In the genomic region with DNA sequence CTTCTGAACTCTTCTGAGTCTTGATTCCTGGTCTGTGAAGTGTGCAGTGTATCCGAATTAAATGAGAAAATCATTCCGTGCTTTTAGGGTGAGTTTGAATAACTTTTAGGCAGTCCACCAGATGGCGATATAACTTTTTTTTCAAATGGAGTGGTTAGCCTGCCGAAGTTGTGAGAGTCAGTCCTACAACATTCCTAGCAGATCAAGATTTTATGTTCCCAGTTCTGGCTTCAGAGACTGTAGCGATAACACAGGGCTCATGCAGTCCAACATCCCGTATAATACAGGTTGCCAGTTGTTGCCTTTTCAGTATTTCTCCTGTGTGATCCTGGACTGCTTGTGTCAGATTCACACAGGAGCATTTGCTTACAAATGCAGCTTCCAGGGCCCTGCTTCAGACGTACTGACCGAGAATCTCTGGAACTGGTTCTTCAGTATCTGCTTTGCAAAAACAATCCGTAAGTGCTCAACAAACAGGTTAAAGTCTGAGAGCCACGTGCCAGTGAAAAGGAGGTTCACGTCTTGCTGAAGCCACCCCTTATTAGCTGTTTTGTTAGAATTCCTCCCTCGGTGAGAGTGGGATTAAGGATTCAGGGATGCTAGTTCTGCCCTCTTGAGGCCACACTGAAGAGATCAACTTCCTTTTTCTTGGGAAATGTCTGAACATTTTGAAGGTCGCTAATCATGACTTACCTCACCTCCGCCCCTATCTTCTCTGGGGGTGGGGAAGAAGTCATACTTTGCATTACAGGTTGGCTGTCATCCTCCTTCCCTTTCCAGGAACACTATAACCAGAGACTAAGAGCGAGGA, we compare ENCODE assay signal across 8 cellular contexts. TPM values are rescaled to one million over a fixed set of nuclear protein-coding genes. Genes with fewer than 3 reads are reported as not detected.
A peak's percentile ranks its signal among the peaks of the same experiment; 100 is the strongest.
DNase-seq lines count a peak whose midpoint lies in the region; ATAC-seq and TF ChIP-seq lines count a peak whose summit lies in the region.

No MANE protein-coding gene starts in this region.

- no peak overlapping the region for H4K91ac ChIP-seq in trophoblast cell (ENCODE audit: low read depth, low read length)

- H3K14ac ChIP-seq in trophoblast cell (ENCODE audit: low read length): no peak overlapping the region

- TF ChIP-seq CTCF in lower leg skin (IDR thresholded peaks at IDR 0.05): no peak

- H2BK120ac ChIP-seq in trophoblast cell (ENCODE audit: insufficient read depth, low read length, poor library complexity): no peak overlapping the region

- no peak overlapping the region for H4K12ac ChIP-seq in trophoblast cell (ENCODE audit: low read depth, low read length)

- H3K27ac ChIP-seq in CD4-positive, alpha-beta memory T cell (ENCODE audit: low read depth, low read length): no peak overlapping the region
- peak overlapping the region; percentile 15 for H3K27ac ChIP-seq in trophoblast cell (ENCODE audit: low read depth, low read length)

- intact Hi-C loops in CD4-positive, alpha-beta memory T cell (cut with micrococcal nuclease): loop anchor here (1.0 to 5.0 kb wide), 5 partner anchors 46 to 363 kb away; no protein-coding TSS in a partner anchor
- intact Hi-C loops in left cardiac atrium (cut with DNase I) (loop anchor here in 1 of 2 donors (1.0 kb wide), 1 partner anchor 46 kb away; no protein-coding TSS in a partner anchor), lower leg skin (cut with DNase I; ENCODE audit: low total_unique reads) (no loop called here)

- no peaks in the 10 kb centered on the region for H3K79me2 ChIP-seq in trophoblast cell (ENCODE audit: control insufficient read depth, insufficient read depth, low read length, poor library complexity)

- peak overlapping the region; percentile 46 for H2AFZ ChIP-seq in trophoblast cell (ENCODE audit: insufficient read depth, low read length, poor library complexity)

- H3K4me1 Mint-ChIP-seq in CD4-positive, alpha-beta memory T cell: peaks cover 3 to 5% (median 5%) of the 10 kb centered on the region in 4 donors
- H3K4me1 Mint-ChIP-seq in activated naive CD8-positive, alpha-beta T cell treated with anti-CD3 and anti-CD28 coated beads, Interleukin-2, amount 10 ng/mL, durations not matched to agents 7 days and 5 days: peaks cover 10% of the 10 kb centered on the region

- H2BK12ac ChIP-seq in trophoblast cell (ENCODE audit: low read length): no peak overlapping the region

- POLR2A ChIA-PET in CD4-positive, alpha-beta memory T cell (lab: Charles Lee; ENCODE audit: partially characterized antibody): interaction anchor here (1.0 to 1.1 kb wide), 2 partner anchors 18 to 46 kb away, joined by 5 to 7 read pairs; a partner anchor contains a TSS
- POLR2A ChIA-PET in activated naive CD8-positive, alpha-beta T cell treated with anti-CD3 and anti-CD28 coated beads, Interleukin-2, amount 10 ng/mL, durations not matched to agents 7 days and 5 days (lab: Charles Lee): interaction anchor here (3.1 kb wide), 1 partner anchor 45 kb away, joined by 15 read pairs; a partner anchor contains a TSS

- no peaks in the 10 kb centered on the region for H3K79me1 ChIP-seq in trophoblast cell (ENCODE audit: low read length)

- H4K8ac ChIP-seq in trophoblast cell (ENCODE audit: low read depth, low read length): no peak overlapping the region

- H2BK5ac ChIP-seq in trophoblast cell (ENCODE audit: low read depth, low read length, poor library complexity): no peak overlapping the region

- H3K27me3 ChIP-seq in CD4-positive, alpha-beta memory T cell (ENCODE audit: insufficient read depth, low read length): no peaks in the 10 kb centered on the region
- no peaks in the 10 kb centered on the region for H3K27me3 ChIP-seq in trophoblast cell (ENCODE audit: insufficient read depth, low read length)

- H3K4ac ChIP-seq in trophoblast cell (ENCODE audit: low read depth, low read length): no peak overlapping the region

- WGBS in trophoblast cell (ENCODE audit: extremely low coverage, insufficient coverage, insufficient read length): no CpG with 5 or more reads among the region's 15 CpGs
- 5 to 9% methylated on average over 12 to 15 of the region's 15 CpGs for WGBS in lower leg skin, 2 donors

- peaks cover 8% of the 10 kb centered on the region for H3K4me1 ChIP-seq in CD4-positive, alpha-beta memory T cell (ENCODE audit: insufficient read depth, low read length)
- no peaks in the 10 kb centered on the region for H3K4me1 ChIP-seq in trophoblast cell (ENCODE audit: control insufficient read depth in 1 of 2, insufficient read depth in 2 of 2, low read length in 2 of 2)

- H3K9ac ChIP-seq in trophoblast cell (ENCODE audit: low read length): peak overlapping the region; percentile 75

- CTCF ChIA-PET in CD4-positive, alpha-beta memory T cell (lab: Charles Lee; ENCODE audit: partially characterized antibody): interaction anchor here (0.8 to 3.2 kb wide), 10 partner anchors 10 to 364 kb away, joined by 3 to 43 read pairs (median 4); a partner anchor contains a TSS

- no peak for TF ChIP-seq POLR2A in lower leg skin (IDR thresholded peaks at IDR 0.05)

- H3K18ac ChIP-seq in trophoblast cell (ENCODE audit: low read length): no peak overlapping the region

- H3K4me2 ChIP-seq in trophoblast cell (ENCODE audit: low read length): peak overlapping the region; percentile 95

- H3K4me3 ChIP-seq in CD4-positive, alpha-beta memory T cell (ENCODE audit: low read length in 2 of 2): no peak overlapping the region
- H3K4me3 ChIP-seq in trophoblast cell (ENCODE audit: low read depth, low read length): peak overlapping the region; percentile 63
- no peak overlapping the region for H3K4me3 ChIP-seq in lower leg skin (ENCODE audit: low read depth, poor library complexity, severe bottlenecking)

- H3K27ac Mint-ChIP-seq in CD4-positive, alpha-beta memory T cell: peak overlapping the region in 2 of 7 donors; percentile 37 to 55
- H3K27ac Mint-ChIP-seq in activated naive CD8-positive, alpha-beta T cell treated with anti-CD3 and anti-CD28 coated beads, Interleukin-2, amount 10 ng/mL, durations not matched to agents 7 days and 5 days: no peak overlapping the region

- ATAC-seq in GM18867 (IDR thresholded peaks at IDR 0.05; ENCODE audit: unreplicated experiment) (peak; percentile 62), left cardiac atrium (peak; percentile 71 to 93), HG03565 (IDR thresholded peaks at IDR 0.05; ENCODE audit: unreplicated experiment) (no peak)
- ATAC-seq in activated naive CD8-positive, alpha-beta T cell treated with anti-CD3 and anti-CD28 coated beads, Interleukin-2, amount 10 ng/mL, durations not matched to agents 7 days and 5 days (ENCODE audit: low read depth): peak; percentile 66

- peaks cover 0 to 3% (median 0%) of the 10 kb centered on the region in 8 donors for H3K9me3 Mint-ChIP-seq in CD4-positive, alpha-beta memory T cell
- H3K9me3 Mint-ChIP-seq in activated naive CD8-positive, alpha-beta T cell treated with anti-CD3 and anti-CD28 coated beads, Interleukin-2, amount 10 ng/mL, durations not matched to agents 7 days and 5 days: peaks cover 5% of the 10 kb centered on the region

- no peak overlapping the region for H2AK5ac ChIP-seq in trophoblast cell (ENCODE audit: low read length)

- H3K27me3 Mint-ChIP-seq in CD4-positive, alpha-beta memory T cell: peaks cover 3 to 6% of the 10 kb centered on the region in 2 donors
- H3K27me3 Mint-ChIP-seq in activated naive CD8-positive, alpha-beta T cell treated with anti-CD3 and anti-CD28 coated beads, Interleukin-2, amount 10 ng/mL, durations not matched to agents 7 days and 5 days: peaks cover 5% of the 10 kb centered on the region

- peak in 4 of 5 donors; percentile 42 to 50 (median 44) for DNase-seq in CD4-positive, alpha-beta memory T cell
- peak; percentile 28 for DNase-seq in NCI-H146 (lab: John Stamatoyannopoulos, UW)
- DNase-seq in activated naive CD8-positive, alpha-beta T cell treated with anti-CD3 and anti-CD28 coated beads, Interleukin-2, amount 10 ng/mL, durations not matched to agents 7 days and 5 days: no peak
- no peak for DNase-seq in left cardiac atrium
- DNase-seq in trophoblast cell: peak; percentile 68 to 92
- no peak for DNase-seq in lower leg skin (ENCODE audit: low spot score in 2 of 2)

- H3K36me3 ChIP-seq in CD4-positive, alpha-beta memory T cell (ENCODE audit: insufficient read depth, low read length): no peaks in the 10 kb centered on the region
- no peaks in the 10 kb centered on the region for H3K36me3 ChIP-seq in trophoblast cell (ENCODE audit: control insufficient read depth in 1 of 2, insufficient read depth in 2 of 2, low read length in 2 of 2)

- no peaks in the 10 kb centered on the region for H3K9me3 ChIP-seq in CD4-positive, alpha-beta memory T cell (ENCODE audit: control insufficient read depth in 1 of 2, low read length in 2 of 2)
- no peaks in the 10 kb centered on the region for H3K9me3 ChIP-seq in trophoblast cell (ENCODE audit: insufficient read depth, low read depth, low read length)

- H3K4me3 Mint-ChIP-seq in CD4-positive, alpha-beta memory T cell: no peak overlapping the region
- H3K4me3 Mint-ChIP-seq in activated naive CD8-positive, alpha-beta T cell treated with anti-CD3 and anti-CD28 coated beads, Interleukin-2, amount 10 ng/mL, durations not matched to agents 7 days and 5 days: no peak overlapping the region

- peaks cover 6 to 9% of the 10 kb centered on the region in 2 donors for H3K36me3 Mint-ChIP-seq in CD4-positive, alpha-beta memory T cell
- H3K36me3 Mint-ChIP-seq in activated naive CD8-positive, alpha-beta T cell treated with anti-CD3 and anti-CD28 coated beads, Interleukin-2, amount 10 ng/mL, durations not matched to agents 7 days and 5 days: peaks cover 15% of the 10 kb centered on the region

- no peak overlapping the region for H3K23ac ChIP-seq in trophoblast cell (ENCODE audit: low read length)

RNA-seq across cellular contexts. Expression of a gene that starts 22.8 kb away (rescaled TPM):
- 1 to 10 TPM; 7.9 to 8.0 TPM for total RNA-seq in CD4-positive, alpha-beta memory T cell
- polyA plus RNA-seq in CD4-positive, alpha-beta memory T cell: 10 to 100 TPM; 19.3 to 19.7 TPM
- total RNA-seq in activated naive CD8-positive, alpha-beta T cell treated with anti-CD3 and anti-CD28 coated beads, Interleukin-2, amount 10 ng/mL, durations not matched to agents 7 days and 5 days: 10 to 100 TPM; 15.7 to 16.8 TPM
- total RNA-seq in left cardiac atrium: 10 to 100 TPM; 27.9 to 37.8 TPM
- polyA plus RNA-seq in trophoblast cell (2013): 2.8 and 3.3 TPM in 2 replicates
- 10 to 100 TPM in 2 of 4 donors, 1 to 10 TPM in 2; 6.2 to 17.6 (median 9.2) TPM for total RNA-seq in lower leg skin

RNA-seq across cellular contexts. Expression of a gene that starts 42.5 kb away (rescaled TPM):
- 10 to 100 TPM; 45.5 to 46.0 TPM for total RNA-seq in CD4-positive, alpha-beta memory T cell
- 1 to 10 TPM; 8.8 to 9.0 TPM for polyA plus RNA-seq in CD4-positive, alpha-beta memory T cell
- 10 to 100 TPM; 43.2 to 43.3 TPM for total RNA-seq in activated naive CD8-positive, alpha-beta T cell treated with anti-CD3 and anti-CD28 coated beads, Interleukin-2, amount 10 ng/mL, durations not matched to agents 7 days and 5 days
- total RNA-seq in left cardiac atrium: 10 to 100 TPM; 37.8 to 48.1 TPM
- polyA plus RNA-seq in trophoblast cell (2013): 28.3 and 28.9 TPM in 2 replicates
- 10 to 100 TPM; 50.1 to 73.1 (median 57.5) TPM for total RNA-seq in lower leg skin

RNA-seq across cellular contexts. Expression of a gene that starts 45.0 kb away (rescaled TPM):
- 1 to 10 TPM; 3.9 to 4.7 TPM for total RNA-seq in CD4-positive, alpha-beta memory T cell
- 1 to 10 TPM; 1.5 to 3.9 TPM for polyA plus RNA-seq in CD4-positive, alpha-beta memory T cell
- 1 to 10 TPM; 4.4 to 4.6 TPM for total RNA-seq in activated naive CD8-positive, alpha-beta T cell treated with anti-CD3 and anti-CD28 coated beads, Interleukin-2, amount 10 ng/mL, durations not matched to agents 7 days and 5 days
- total RNA-seq in left cardiac atrium (not detected), lower leg skin (under 1 TPM in 1 of 4 donors, not detected in 3; 0.19 TPM)
- polyA plus RNA-seq in trophoblast cell (2013): not detected in 2 replicates

Comparison
In these comparisons a context has a peak if more than half of its experiments do, and no peak if none do; other contexts are left out.
1. DNase-seq: peak in CD4-positive, alpha-beta memory T cell (4 of 5), NCI-H146 (single experiment) and trophoblast cell (2 of 2); none in activated naive CD8-positive, alpha-beta T cell treated with anti-CD3 and anti-CD28 coated beads, Interleukin-2, amount 10 ng/mL, durations not matched to agents 7 days and 5 days (single experiment), left cardiac atrium (single experiment) and lower leg skin (0 of 2).
2. RNA of a gene that starts 45.0 kb away (total RNA-seq): 3.9 to 4.7 TPM in CD4-positive, alpha-beta memory T cell and 4.4 to 4.6 TPM in activated naive CD8-positive, alpha-beta T cell treated with anti-CD3 and anti-CD28 coated beads, Interleukin-2, amount 10 ng/mL, durations not matched to agents 7 days and 5 days; not detected in left cardiac atrium and 0.19 TPM in lower leg skin; every median in the first group is over 4 times any median in the second.